In genomic region chr20:36544134-36545018, GRCh38 we compare ENCODE assay signal across 10 cellular contexts. TPM values are rescaled to one million over a fixed set of nuclear protein-coding genes. Genes with fewer than 3 reads are reported as not detected.
DNase-seq lines count a peak whose midpoint lies in the region; ATAC-seq and TF ChIP-seq lines count a peak whose summit lies in the region.
"Had no signal": no experiment of that assay in that cellular context is flagged by ENCODE, and none has a peak within 500 bp of the region (broad histone marks: within the 10 kb centered on the region; RNA-seq: fewer than 3 reads in every experiment).

No MANE protein-coding gene starts in this region.

- TF ChIP-seq CTCF in coronary artery (IDR thresholded peaks at IDR 0.05) (no peak), OCI-LY7 (conservative IDR thresholded peaks at IDR 0.05; ENCODE audit: low read length) (no peak)

- no peak overlapping the region for H3K4me2 ChIP-seq in OCI-LY7 (ENCODE audit: low read length)

- CTCF ChIA-PET in OCI-LY7 (lab: Charles Lee; ENCODE audit: unreplicated experiment), result no interaction called here

- DNase-seq in NCI-H2029 (lab: John Stamatoyannopoulos, UW) (peak; percentile 87), coronary artery (ENCODE audit: low spot score) (no peak), OCI-LY7 (ENCODE audit: low spot score) (no peak), NCI-H446 treated with DMSO at 0.1 percent for 48 hours (lab: John Stamatoyannopoulos, UW) (no peak)
- DNase-seq: activated naive CD4-positive, alpha-beta T cell treated with anti-CD3 and anti-CD28 coated beads, Interleukin-2, amount 50 U/mL, for 16 hours had no signal

- H3K4me3 ChIP-seq in ACC112 (ENCODE audit: low read depth, low read length) (peak overlapping the region; percentile 90), coronary artery (peak overlapping the region; percentile 84), muscle layer of colon (ENCODE audit: low read depth in 1 of 2, low read length in 2 of 2) (peak overlapping the region; percentile 80 to 96), OCI-LY7 (ENCODE audit: low read depth, low read length, poor library complexity, severe bottlenecking) (no peak overlapping the region)

- H3K27me3 ChIP-seq in ACC112 (ENCODE audit: insufficient read depth, low read length), result no peaks in the 10 kb centered on the region
- no peaks in the 10 kb centered on the region for H3K27me3 ChIP-seq in muscle layer of colon (ENCODE audit: control insufficient read depth in 1 of 2, insufficient read depth in 2 of 2, low read length in 2 of 2)

- H3K9me3 ChIP-seq in muscle layer of colon (ENCODE audit: low read length) (no peaks in the 10 kb centered on the region), OCI-LY7 (ENCODE audit: low read length) (no peaks in the 10 kb centered on the region)

- BruUV-seq in OCI-LY7 (replicated peaks; lab: Mats Ljungman, UMichigan), result no TSS peak

- no peak for ATAC-seq in GM21360 (IDR thresholded peaks at IDR 0.05; ENCODE audit: unreplicated experiment)
- no peak for ATAC-seq in GM21723 (IDR thresholded peaks at IDR 0.05; ENCODE audit: unreplicated experiment)

- POLR2A ChIA-PET in OCI-LY7 (lab: Charles Lee), result no interaction called here

- H3K9ac ChIP-seq in muscle layer of colon (ENCODE audit: low read length), result peak overlapping the region; percentile 94

- H3K4me1 ChIP-seq in ACC112 (ENCODE audit: control insufficient read depth, insufficient read depth, low read length, unreplicated experiment), result peaks cover 36% of the 10 kb centered on the region
- peaks cover 32% of the 10 kb centered on the region for H3K4me1 ChIP-seq in muscle layer of colon (ENCODE audit: insufficient read depth, low read length)
- no peaks in the 10 kb centered on the region for H3K4me1 ChIP-seq in OCI-LY7 (ENCODE audit: insufficient read depth, low read length, poor library complexity, severe bottlenecking)

- H2AFZ ChIP-seq in ACC112 (ENCODE audit: low read length, unreplicated experiment) (no peak overlapping the region), OCI-LY7 (ENCODE audit: low read length) (no peak overlapping the region)

- intact Hi-C loops in OCI-LY7 (cut with micrococcal nuclease; ENCODE audit: unreplicated experiment), result no loop called here

- H3K27ac ChIP-seq in ACC112 (ENCODE audit: low read depth, low read length) (peak overlapping the region; percentile 79), coronary artery (peak overlapping the region; percentile 98 to 99), muscle layer of colon (ENCODE audit: low read depth, low read length) (peak overlapping the region; percentile 96), OCI-LY7 (ENCODE audit: low read depth, low read length, poor library complexity, severe bottlenecking) (no peak overlapping the region)

- H3K36me3 ChIP-seq in ACC112 (ENCODE audit: insufficient read depth, low read length) (peaks cover 14% of the 10 kb centered on the region; the same call in 1 of the 2 replicates), muscle layer of colon (ENCODE audit: insufficient read depth, low read length) (peaks cover 63% of the 10 kb centered on the region), OCI-LY7 (ENCODE audit: insufficient read depth, low read length) (no peaks in the 10 kb centered on the region)

- H3K79me2 ChIP-seq in ACC112 (ENCODE audit: control insufficient read depth, insufficient read depth, low read length, unreplicated experiment) (peaks cover 36% of the 10 kb centered on the region), OCI-LY7 (ENCODE audit: insufficient read depth, low read depth, low read length) (no peaks in the 10 kb centered on the region)

- H3K9me2 ChIP-seq in OCI-LY7 (ENCODE audit: insufficient read depth, low read length), result no peaks in the 10 kb centered on the region

- H4K20me1 ChIP-seq in OCI-LY7 (ENCODE audit: insufficient read depth, low read length), result no peaks in the 10 kb centered on the region

RNA-seq across cellular contexts. Expression of gene MYL9, which starts 3.1 kb away (rescaled TPM):
- total RNA-seq in OCI-LY7 (2014; rRNA removed; shearing (Covaris generic)), result not detected in 2 replicates
- not detected in 2 replicates for total RNA-seq in OCI-LY7 (2022)
- total RNA-seq: CD8-positive, alpha-beta memory T cell had no signal

RNA-seq across cellular contexts. Expression of gene TGIF2, which starts 29.0 kb away (rescaled TPM):
- 26.6 and 41.3 TPM in 2 replicates for total RNA-seq in OCI-LY7 (2014; rRNA removed; shearing (Covaris generic))
- total RNA-seq in OCI-LY7 (2022), result 45.2 and 49.4 TPM in 2 replicates
